ENCODE assay signal across 1 cellular context in genomic region chr20:57589728-57590484, GRCh38.
TF ChIP-seq lines count a peak whose summit lies in the region.

No MANE protein-coding gene starts in this region.

TF ChIP-seq in WTC11, 78 proteins besides CTCF, POLR2A, EP300 and RAD21 (continued from another document):
- TF ChIP-seq ERG (CRISPR knock-in tag; IDR thresholded peaks at IDR 0.05) = no peak
